In the genomic region with DNA sequence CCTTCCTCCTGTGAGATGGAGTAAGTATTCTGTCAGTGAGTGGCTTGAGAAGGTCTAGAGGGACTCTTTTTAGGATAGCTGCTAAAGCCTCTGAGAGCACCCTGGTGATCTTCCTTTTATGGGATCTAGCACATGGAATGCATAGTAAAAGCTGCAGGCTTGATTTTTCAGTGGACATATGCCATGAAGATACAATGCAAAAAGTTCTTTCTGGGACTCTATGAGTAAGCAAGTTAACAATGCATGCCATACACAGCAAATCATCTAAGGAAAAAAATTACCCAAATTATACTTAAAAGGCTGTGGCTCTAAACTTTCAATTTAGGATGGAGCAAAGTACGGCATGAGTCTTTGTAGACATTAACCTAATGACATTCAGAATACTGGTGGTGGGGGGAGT, we compare ENCODE assay signal across 18 cellular contexts.
A peak's percentile ranks its signal among the peaks of the same experiment; 100 is the strongest.
DNase-seq lines count a peak whose midpoint lies in the region; ATAC-seq and TF ChIP-seq lines count a peak whose summit lies in the region.
"Had no signal": no experiment of that assay in that cellular context is flagged by ENCODE, and none has a peak within 500 bp of the region (broad histone marks: within the 10 kb centered on the region; RNA-seq: fewer than 3 reads in every experiment).

No MANE protein-coding gene starts in this region.

- H3K9me3 Mint-ChIP-seq in WTC11 (no peaks in the 10 kb centered on the region), mesothelial cell of epicardium (no peaks in the 10 kb centered on the region)
- H3K9me3 Mint-ChIP-seq: activated T-helper 17 cell treated with anti-CD3 and anti-CD28 coated beads, Interleukin-2, amount 50 U/mL, for 72 hours had no signal

- no peak for TF ChIP-seq CTCF in WTC11 (IDR thresholded peaks at IDR 0.05)
- no peak for TF ChIP-seq CTCF in fibroblast of pulmonary artery (IDR thresholded peaks at IDR 0.05; ENCODE audit: low read length, missing control alignments)
- TF ChIP-seq CTCF in mesothelial cell of epicardium (IDR thresholded peaks at IDR 0.05; ENCODE audit: unreplicated experiment) = no peak
- TF ChIP-seq CTCF in dorsolateral prefrontal cortex (IDR thresholded peaks at IDR 0.05 in 54 of 56, conservative IDR thresholded peaks at IDR 0.05 in 2 of 56; ENCODE audit: low read depth in 1 of 56, partially characterized antibody in 56 of 56) = no peak
- TF ChIP-seq CTCF in coronary artery (IDR thresholded peaks at IDR 0.05) = no peak

- H3K27me3 Mint-ChIP-seq in WTC11 (ENCODE audit: low read depth) = no peaks in the 10 kb centered on the region
- no peaks in the 10 kb centered on the region for H3K27me3 Mint-ChIP-seq in mesothelial cell of epicardium (ENCODE audit: low read depth)
- H3K27me3 Mint-ChIP-seq: activated T-helper 17 cell treated with anti-CD3 and anti-CD28 coated beads, Interleukin-2, amount 50 U/mL, for 72 hours; naive thymus-derived CD8-positive, alpha-beta T cell had no signal

- H3K4me3 Mint-ChIP-seq in WTC11 (no peak overlapping the region), mesothelial cell of epicardium (no peak overlapping the region)
- H3K4me3 Mint-ChIP-seq: activated T-helper 17 cell treated with anti-CD3 and anti-CD28 coated beads, Interleukin-2, amount 50 U/mL, for 72 hours had no signal

- no peak for ATAC-seq in WTC11
- ATAC-seq: activated T-helper 17 cell treated with anti-CD3 and anti-CD28 coated beads, Interleukin-2, amount 50 U/mL, for 72 hours; naive thymus-derived CD8-positive, alpha-beta T cell had no signal

- H3K27me3 ChIP-seq in ACC112 (ENCODE audit: insufficient read depth, low read length) (no peaks in the 10 kb centered on the region), dorsolateral prefrontal cortex (no peaks in the 10 kb centered on the region)

- H2AFZ ChIP-seq in ACC112 (ENCODE audit: low read length, unreplicated experiment) = no peak overlapping the region

- DNase-seq in GM04503 (ENCODE audit: low read depth) = peak; percentile 43
- DNase-seq in WTC11 (ENCODE audit: low spot score) = no peak
- DNase-seq in fibroblast of pulmonary artery (ENCODE audit: low read depth) = peak; percentile 49
- DNase-seq in mesothelial cell of epicardium (ENCODE audit: low spot score in 2 of 2, unreplicated experiment in 2 of 2) = no peak
- no peak for DNase-seq in activated gamma-delta T cell treated with Interleukin-2 at 50 U/mL for 16 hours
- DNase-seq in dorsolateral prefrontal cortex = no peak
- no peak for DNase-seq in coronary artery (ENCODE audit: low spot score)
- DNase-seq: activated CD4-positive, alpha-beta T cell treated with anti-CD3 and anti-CD28 coated beads, Interleukin-2, amount 50 U/mL, for 4 hours; amniotic stem cell; naive thymus-derived CD8-positive, alpha-beta T cell; NCI-H1048; NCI-H2171; retina; SHP77; stimulated activated CD4-positive, alpha-beta T cell treated with anti-CD3 and anti-CD28 coated beads, Interleukin-2, amount 100 ng/mL, for 48 hours; stimulated activated CD8-positive, alpha-beta memory T cell treated with anti-CD3 and anti-CD28 coated beads, Interleukin-4, amount 100 ng/mL, for 48 hours had no signal

- H3K27ac ChIP-seq in ACC112 (ENCODE audit: low read depth, low read length) = no peak overlapping the region
- H3K27ac ChIP-seq in dorsolateral prefrontal cortex = peak overlapping the region in 13 of 59 donors; percentile 5 to 52 (median 38)
- H3K27ac ChIP-seq in coronary artery = no peak overlapping the region

- H3K36me3 Mint-ChIP-seq in WTC11 = no peaks in the 10 kb centered on the region
- no peaks in the 10 kb centered on the region for H3K36me3 Mint-ChIP-seq in mesothelial cell of epicardium

- H3K27ac Mint-ChIP-seq in WTC11 = 0 out of 2 replicates have a peak overlapping the region, but pooled peaks have one; percentile 25
- H3K27ac Mint-ChIP-seq in mesothelial cell of epicardium = no peak overlapping the region
- H3K27ac Mint-ChIP-seq: activated T-helper 17 cell treated with anti-CD3 and anti-CD28 coated beads, Interleukin-2, amount 50 U/mL, for 72 hours had no signal

- no peaks in the 10 kb centered on the region for H3K79me2 ChIP-seq in ACC112 (ENCODE audit: control insufficient read depth, insufficient read depth, low read length, unreplicated experiment)

- CTCF ChIA-PET in WTC11 (lab: Charles Lee) = no interaction called here

- H3K4me1 Mint-ChIP-seq in WTC11 = peaks cover 50% of the 10 kb centered on the region
- peaks cover 23% of the 10 kb centered on the region for H3K4me1 Mint-ChIP-seq in mesothelial cell of epicardium

- peaks cover 20% of the 10 kb centered on the region for H3K4me1 ChIP-seq in ACC112 (ENCODE audit: control insufficient read depth, insufficient read depth, low read length, unreplicated experiment)

- POLR2A ChIA-PET in WTC11 (lab: Charles Lee) = no interaction called here

- H3K4me3 ChIP-seq in ACC112 (ENCODE audit: low read depth, low read length) = 0 out of 2 replicates have a peak overlapping the region, but pooled peaks have one; percentile 0
- no peak overlapping the region for H3K4me3 ChIP-seq in fibroblast of pulmonary artery (replicated peaks; ENCODE audit: low read depth, low read length)
- H3K4me3 ChIP-seq in dorsolateral prefrontal cortex = no peak overlapping the region
- H3K4me3 ChIP-seq in coronary artery = no peak overlapping the region

- intact Hi-C loops in dorsolateral prefrontal cortex (cut with DNase I) = no loop called here

- H3K36me3 ChIP-seq in ACC112 (ENCODE audit: insufficient read depth, low read length) = no peaks in the 10 kb centered on the region

TF ChIP-seq in WTC11, 78 proteins besides CTCF, POLR2A, EP300 and RAD21:
- no peak for TF ChIP-seq SMAD4 (CRISPR knock-in tag; IDR thresholded peaks at IDR 0.05)
- no peak for TF ChIP-seq PRDM15 (CRISPR knock-in tag; IDR thresholded peaks at IDR 0.05)
- no peak for TF ChIP-seq JAZF1 (CRISPR knock-in tag; IDR thresholded peaks at IDR 0.05)
- no peak for TF ChIP-seq ESRRA (CRISPR knock-in tag; IDR thresholded peaks at IDR 0.05; ENCODE audit: borderline replicate concordance)
- TF ChIP-seq ATF1 (CRISPR knock-in tag; IDR thresholded peaks at IDR 0.05) = no peak
- no peak for TF ChIP-seq GRHL2 (CRISPR knock-in tag; IDR thresholded peaks at IDR 0.05; ENCODE audit: insufficient replicate concordance, severe bottlenecking)
- no peak for TF ChIP-seq IRF1 (CRISPR knock-in tag; IDR thresholded peaks at IDR 0.05)
- no peak for TF ChIP-seq NR3C1 (CRISPR knock-in tag; conservative IDR thresholded peaks at IDR 0.05; ENCODE audit: low read depth)
- TF ChIP-seq KAT7 (CRISPR knock-in tag; IDR thresholded peaks at IDR 0.05; ENCODE audit: borderline replicate concordance) = no peak
- TF ChIP-seq, protein P1, sequence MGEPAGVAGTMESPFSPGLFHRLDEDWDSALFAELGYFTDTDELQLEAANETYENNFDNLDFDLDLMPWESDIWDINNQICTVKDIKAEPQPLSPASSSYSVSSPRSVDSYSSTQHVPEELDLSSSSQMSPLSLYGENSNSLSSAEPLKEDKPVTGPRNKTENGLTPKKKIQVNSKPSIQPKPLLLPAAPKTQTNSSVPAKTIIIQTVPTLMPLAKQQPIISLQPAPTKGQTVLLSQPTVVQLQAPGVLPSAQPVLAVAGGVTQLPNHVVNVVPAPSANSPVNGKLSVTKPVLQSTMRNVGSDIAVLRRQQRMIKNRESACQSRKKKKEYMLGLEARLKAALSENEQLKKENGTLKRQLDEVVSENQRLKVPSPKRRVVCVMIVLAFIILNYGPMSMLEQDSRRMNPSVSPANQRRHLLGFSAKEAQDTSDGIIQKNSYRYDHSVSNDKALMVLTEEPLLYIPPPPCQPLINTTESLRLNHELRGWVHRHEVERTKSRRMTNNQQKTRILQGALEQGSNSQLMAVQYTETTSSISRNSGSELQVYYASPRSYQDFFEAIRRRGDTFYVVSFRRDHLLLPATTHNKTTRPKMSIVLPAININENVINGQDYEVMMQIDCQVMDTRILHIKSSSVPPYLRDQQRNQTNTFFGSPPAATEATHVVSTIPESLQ (CRISPR knock-in tag; IDR thresholded peaks at IDR 0.05) = no peak
- TF ChIP-seq JUN (CRISPR knock-in tag; IDR thresholded peaks at IDR 0.05) = no peak

Comparison
In these comparisons a context has a peak if more than half of its experiments do, and no peak if none do; other contexts are left out.
1. DNase-seq: peak in GM04503 (single experiment) and fibroblast of pulmonary artery (single experiment); none in WTC11 (single experiment), mesothelial cell of epicardium (0 of 2), activated gamma-delta T cell treated with Interleukin-2 at 50 U/mL for 16 hours (single experiment), dorsolateral prefrontal cortex (0 of 10) and coronary artery (single experiment).